In the genomic region with DNA sequence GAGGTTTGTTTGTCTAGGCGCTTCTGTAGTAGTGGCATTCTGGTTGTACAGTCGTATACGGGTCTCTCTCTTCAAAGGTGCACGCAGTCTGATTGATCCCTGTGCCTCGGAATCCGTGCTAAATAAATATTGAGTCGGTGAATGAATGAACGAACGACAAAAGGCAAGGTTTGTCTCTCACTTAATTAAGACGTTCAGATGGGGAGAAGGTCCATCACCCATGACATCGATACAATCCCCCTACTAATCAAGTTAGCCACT, we compare ENCODE assay signal across 8 cellular contexts. TPM values are rescaled to one million over a fixed set of nuclear protein-coding genes. Genes with fewer than 3 reads are reported as not detected.
DNase-seq lines count a peak whose midpoint lies in the region; ATAC-seq and TF ChIP-seq lines count a peak whose summit lies in the region.

No MANE protein-coding gene starts in this region.

- H3K4me3 Mint-ChIP-seq in CD4-positive, alpha-beta T cell: peak overlapping the region; percentile 94
- H3K4me3 Mint-ChIP-seq in activated CD4-positive, alpha-beta memory T cell treated with anti-CD3 and anti-CD28 coated beads for 36 hours: peak overlapping the region; percentile 91

- TF ChIP-seq POLR2A in thyroid gland (IDR thresholded peaks at IDR 0.05): no peak

- no peak for DNase-seq in CD4-positive, alpha-beta T cell
- DNase-seq in HCEC 1CT: peak; percentile 9
- no peak for DNase-seq in activated CD4-positive, alpha-beta memory T cell treated with anti-CD3 and anti-CD28 coated beads for 36 hours
- no peak for DNase-seq in thyroid gland
- no peak for DNase-seq in GOT3 (lab: John Stamatoyannopoulos, UW)
- no peak for DNase-seq in NCI-H524 (lab: John Stamatoyannopoulos, UW)
- DNase-seq in occipital lobe (lab: John Stamatoyannopoulos, UW): no peak

- H3K4me3 ChIP-seq in iPS-20b (ENCODE audit: low read length) (peak overlapping the region; percentile 100), thyroid gland (replicated peaks in 1 of 3) (peak overlapping the region in 2 of 3 donors; percentile 1 to 100)

- peaks cover 53% of the 10 kb centered on the region for H3K4me1 Mint-ChIP-seq in CD4-positive, alpha-beta T cell (ENCODE audit: low read depth)
- H3K4me1 Mint-ChIP-seq in activated CD4-positive, alpha-beta memory T cell treated with anti-CD3 and anti-CD28 coated beads for 36 hours (ENCODE audit: low read depth): peaks cover 31% of the 10 kb centered on the region

- intact Hi-C loops in CD4-positive, alpha-beta T cell (cut with DNase I, micrococcal nuclease): loop anchor here (2.0 to 10.0 kb wide), 8 partner anchors 19 to 1048 kb away; a partner anchor contains a TSS
- intact Hi-C loops in activated CD4-positive, alpha-beta memory T cell treated with anti-CD3 and anti-CD28 coated beads for 36 hours (cut with micrococcal nuclease): loop anchor here (5.0 kb wide), 4 partner anchors 272 to 868 kb away; a partner anchor contains a TSS
- intact Hi-C loops in thyroid gland (cut with DNase I): loop anchor here (5.0 kb wide), 1 partner anchor 73 kb away; a partner anchor contains a TSS

- no peaks in the 10 kb centered on the region for H3K27me3 Mint-ChIP-seq in CD4-positive, alpha-beta T cell
- H3K27me3 Mint-ChIP-seq in activated CD4-positive, alpha-beta memory T cell treated with anti-CD3 and anti-CD28 coated beads for 36 hours: no peaks in the 10 kb centered on the region

- peak overlapping the region; percentile 97 for H3K27ac Mint-ChIP-seq in CD4-positive, alpha-beta T cell
- peak overlapping the region; percentile 88 for H3K27ac Mint-ChIP-seq in activated CD4-positive, alpha-beta memory T cell treated with anti-CD3 and anti-CD28 coated beads for 36 hours

- H3K9me3 Mint-ChIP-seq in CD4-positive, alpha-beta T cell: no peaks in the 10 kb centered on the region
- no peaks in the 10 kb centered on the region for H3K9me3 Mint-ChIP-seq in activated CD4-positive, alpha-beta memory T cell treated with anti-CD3 and anti-CD28 coated beads for 36 hours

- H3K4me1 ChIP-seq in iPS-20b (ENCODE audit: insufficient read depth, low read length): 0 out of 2 replicates have a peak, but pooled peaks cover 4% of the 10 kb centered on the region
- H3K4me1 ChIP-seq in thyroid gland: peaks cover 9 to 11% of the 10 kb centered on the region in 2 donors

- ATAC-seq in CD4-positive, alpha-beta T cell (ENCODE audit: poor library complexity): no peak

- TF ChIP-seq CTCF in CD4-positive, alpha-beta T cell (IDR thresholded peaks at IDR 0.05): no peak
- TF ChIP-seq CTCF in thyroid gland (IDR thresholded peaks at IDR 0.05): no peak

- POLR2A ChIA-PET in CD4-positive, alpha-beta T cell (lab: Charles Lee): interaction anchor here (1.4 kb wide), 1 partner anchor 72 kb away, joined by 12 read pairs; a partner anchor contains a TSS
- POLR2A ChIA-PET in activated CD4-positive, alpha-beta memory T cell treated with anti-CD3 and anti-CD28 coated beads for 36 hours (lab: Charles Lee): interaction anchor here (2.9 kb wide), 1 partner anchor 72 kb away, joined by 9 read pairs; a partner anchor contains a TSS

- no peaks in the 10 kb centered on the region for H3K36me3 ChIP-seq in iPS-20b (ENCODE audit: insufficient read depth, low read depth, low read length)
- H3K36me3 ChIP-seq in thyroid gland: no peaks in the 10 kb centered on the region

- WGBS in thyroid gland, 2 donors: 1% methylated on average over 11 of the region's 11 CpGs

- peak overlapping the region; percentile 70; the same call in 1 of the 2 replicates for H3K9ac ChIP-seq in iPS-20b (ENCODE audit: low read depth, low read length)

- peaks cover 29% of the 10 kb centered on the region for H3K36me3 Mint-ChIP-seq in CD4-positive, alpha-beta T cell (ENCODE audit: low read depth)
- H3K36me3 Mint-ChIP-seq in activated CD4-positive, alpha-beta memory T cell treated with anti-CD3 and anti-CD28 coated beads for 36 hours: no peaks in the 10 kb centered on the region

- H3K27ac ChIP-seq in CD4-positive, alpha-beta T cell (ENCODE audit: low read depth, low read length): peak overlapping the region; percentile 97
- H3K27ac ChIP-seq in iPS-20b (ENCODE audit: low read length) (no peak overlapping the region), thyroid gland (no peak overlapping the region)

- no peaks in the 10 kb centered on the region for H3K27me3 ChIP-seq in CD4-positive, alpha-beta T cell (ENCODE audit: control insufficient read depth, insufficient read depth, low read length)
- H3K27me3 ChIP-seq in iPS-20b (ENCODE audit: insufficient read depth, low read length): peaks cover 5% of the 10 kb centered on the region; the same call in 1 of the 2 replicates
- no peaks in the 10 kb centered on the region for H3K27me3 ChIP-seq in thyroid gland

- no peaks in the 10 kb centered on the region for H3K9me3 ChIP-seq in CD4-positive, alpha-beta T cell (ENCODE audit: control insufficient read depth, low read length)
- no peaks in the 10 kb centered on the region for H3K9me3 ChIP-seq in iPS-20b (ENCODE audit: insufficient read depth, low read depth, low read length)
- H3K9me3 ChIP-seq in thyroid gland: no peaks in the 10 kb centered on the region

- CTCF ChIA-PET in CD4-positive, alpha-beta T cell (lab: Charles Lee): no interaction called here
- CTCF ChIA-PET in activated CD4-positive, alpha-beta memory T cell treated with anti-CD3 and anti-CD28 coated beads for 36 hours (lab: Charles Lee): no interaction called here

RNA-seq across cellular contexts. Expression of a gene that starts 0.5 kb away (rescaled TPM):
- total RNA-seq in CD4-positive, alpha-beta T cell: 10 to 100 TPM; 92.7 to 99.6 TPM
- total RNA-seq in activated CD4-positive, alpha-beta memory T cell treated with anti-CD3 and anti-CD28 coated beads for 36 hours: 10 to 100 TPM; 15.3 to 16.3 TPM
- total RNA-seq in thyroid gland (100 to 1,000 TPM in 1 of 4 donors, 10 to 100 TPM in 3; 47.7 to 125 (median 77.3) TPM), occipital lobe (39.8 TPM)
